9 cellular contexts compared by ENCODE assay signal in genomic region chr7:76054129-76055120, GRCh38. TPM values are rescaled to one million over a fixed set of nuclear protein-coding genes. Genes with fewer than 3 reads are reported as not detected.
DNase-seq lines count a peak whose midpoint lies in the region; ATAC-seq, FAIRE-seq and TF ChIP-seq lines count a peak whose summit lies in the region.
"Had no signal": no experiment of that assay in that cellular context is flagged by ENCODE, and none has a peak within 500 bp of the region (broad histone marks: within the 10 kb centered on the region; RNA-seq: fewer than 3 reads in every experiment).

No MANE protein-coding gene starts in this region.

- H3K4me2 ChIP-seq in HepG2 (ENCODE audit: low read depth, low read length) = no peak overlapping the region

- peaks cover 54% of the 10 kb centered on the region for H3K79me2 ChIP-seq in HepG2 (ENCODE audit: insufficient read depth, low read length)

- peak; percentile 39 for DNase-seq in COLO668 (lab: John Stamatoyannopoulos, UW; ENCODE audit: unreplicated experiment)
- DNase-seq in NB4 (ENCODE audit: low read depth) = peak; percentile 96
- DNase-seq in brain microvascular endothelial cell = peak; percentile 32
- no peak for DNase-seq in HepG2 (ENCODE audit: low spot score)
- no peak for DNase-seq in NCI-H82 treated with DMSO at 0.1 percent for 48 hours (lab: John Stamatoyannopoulos, UW; ENCODE audit: unreplicated experiment)
- no peak for DNase-seq in CD8-positive, alpha-beta T cell
- no peak for DNase-seq in SHP77 (lab: John Stamatoyannopoulos, UW)

- no peak overlapping the region for H3K9ac ChIP-seq in HepG2 (ENCODE audit: insufficient read depth, low read depth, low read length)

- CTCF ChIA-PET in HepG2 (lab: Yijun Ruan, JAX; ENCODE audit: low intra/inter-chr PET ratio, low total read pairs) = no interaction called here
- CTCF ChIA-PET in CD8-positive, alpha-beta T cell (lab: Charles Lee) = no interaction called here

- intact Hi-C loops in HepG2 (cut with micrococcal nuclease; ENCODE audit: unreplicated experiment) = no loop called here
- intact Hi-C loops in CD8-positive, alpha-beta T cell (cut with DNase I, micrococcal nuclease) = no loop called here

- no peak overlapping the region for H3K4me3 Mint-ChIP-seq in CD8-positive, alpha-beta T cell

- H3K36me3 ChIP-seq in brain microvascular endothelial cell (replicated peaks) = peaks cover 36% of the 10 kb centered on the region
- H3K36me3 ChIP-seq in HepG2 (replicated peaks in 1 of 2; ENCODE audit: control insufficient read depth in 1 of 2, insufficient read depth in 2 of 2, low read length in 2 of 2) = peaks cover 21 to 83% of the 10 kb centered on the region in 2 experiments
- peaks cover 26% of the 10 kb centered on the region for H3K36me3 ChIP-seq in CD8-positive, alpha-beta T cell (ENCODE audit: insufficient read depth, low read length)

- H3K27me3 ChIP-seq in brain microvascular endothelial cell (replicated peaks) (no peaks in the 10 kb centered on the region), HepG2 (ENCODE audit: control insufficient read depth in 1 of 2, insufficient read depth in 2 of 2, low read length in 2 of 2) (no peaks in the 10 kb centered on the region)
- no peaks in the 10 kb centered on the region for H3K27me3 ChIP-seq in CD8-positive, alpha-beta T cell (ENCODE audit: insufficient read depth, low read length)

- H3K27ac ChIP-seq in brain microvascular endothelial cell (no peak overlapping the region), HepG2 (ENCODE audit: extremely low read length, insufficient read depth, low read length) (no peak overlapping the region)
- no peak overlapping the region for H3K27ac ChIP-seq in CD8-positive, alpha-beta T cell (ENCODE audit: low read depth, low read length)

- ATAC-seq in HepG2 = peak; percentile 24; the same call in 2 of the 3 replicates
- no peak for ATAC-seq in CD8-positive, alpha-beta T cell
- no peak for ATAC-seq in HG03439 (IDR thresholded peaks at IDR 0.05; ENCODE audit: unreplicated experiment)

- 94% methylated on average over 14 of the region's 18 CpGs for WGBS in HepG2 (ENCODE audit: low lambda C conversion rate)

- no peaks in the 10 kb centered on the region for H4K20me1 ChIP-seq in HepG2 (ENCODE audit: insufficient read depth, low read length)

- no peaks in the 10 kb centered on the region for H3K27me3 Mint-ChIP-seq in CD8-positive, alpha-beta T cell (ENCODE audit: low read depth)

- POLR2A ChIA-PET in HepG2 (lab: Yijun Ruan, JAX) = interaction anchor here (0.6 to 1.3 kb wide), 3 partner anchors 13 to 112 kb away, joined by 3 read pairs; no protein-coding TSS in a partner anchor
- POLR2A ChIA-PET in CD8-positive, alpha-beta T cell (lab: Charles Lee) = no interaction called here

- no peak for TF ChIP-seq RAD21 in HepG2 (CRISPR knock-in tag; IDR thresholded peaks at IDR 0.05)

- H3K9me3 ChIP-seq in HepG2 (ENCODE audit: low read length) = no peaks in the 10 kb centered on the region
- no peaks in the 10 kb centered on the region for H3K9me3 ChIP-seq in CD8-positive, alpha-beta T cell (ENCODE audit: low read length)

- H3K27ac Mint-ChIP-seq in CD8-positive, alpha-beta T cell = no peak overlapping the region

- peaks cover 70% of the 10 kb centered on the region for H3K36me3 Mint-ChIP-seq in CD8-positive, alpha-beta T cell

- no peak overlapping the region for H2AFZ ChIP-seq in HepG2 (ENCODE audit: low read length)

- in situ Hi-C loops in brain microvascular endothelial cell (cut with HindIII; ENCODE audit: low pct_ligation_motif_present, low sequenced_read_pairs) = no loop called here
- in situ Hi-C loops in HepG2 (cut with HindIII; ENCODE audit: extremely low pct_ligation_motif_present, low pct_unique_long_range_greater_than_20kb) = no loop called here

- no peak for FAIRE-seq in HepG2 (lab: Jason Lieb, UNC)

- no peak for TF ChIP-seq POLR2A in NB4 (IDR thresholded peaks at IDR 0.05; ENCODE audit: extremely low read depth, insufficient read length)
- no peak for TF ChIP-seq POLR2A in HepG2 (IDR thresholded peaks at IDR 0.05; ENCODE audit: insufficient read depth in 1 of 2, low read depth in 2 of 2, low read length in 2 of 2)

- H3K4me1 Mint-ChIP-seq in CD8-positive, alpha-beta T cell (ENCODE audit: low read depth) = peaks cover 24% of the 10 kb centered on the region

- no peak for TF ChIP-seq CTCF in NB4 (IDR thresholded peaks at IDR 0.05; ENCODE audit: low read depth, low read length)
- no peak for TF ChIP-seq CTCF in brain microvascular endothelial cell (IDR thresholded peaks at IDR 0.05; ENCODE audit: low read depth, low read length, missing control alignments)
- TF ChIP-seq CTCF in HepG2 (CRISPR knock-in tag; IDR thresholded peaks at IDR 0.05) = no peak
- no peak for TF ChIP-seq CTCF in CD8-positive, alpha-beta T cell (IDR thresholded peaks at IDR 0.05)

- BruUV-seq in HepG2 (replicated peaks; lab: Mats Ljungman, UMichigan) = no TSS peak

- no peaks in the 10 kb centered on the region for H3K9me3 Mint-ChIP-seq in CD8-positive, alpha-beta T cell

- no peak overlapping the region for H3K4me3 ChIP-seq in NB4 (ENCODE audit: low read depth, low read length)
- no peak overlapping the region for H3K4me3 ChIP-seq in brain microvascular endothelial cell (ENCODE audit: low read depth, low read length)
- H3K4me3 ChIP-seq in HepG2 (replicated peaks in 1 of 3; ENCODE audit: insufficient read depth in 1 of 3, low read depth in 2 of 3, low read length in 3 of 3) = no peak overlapping the region
- no peak overlapping the region for H3K4me3 ChIP-seq in CD8-positive, alpha-beta T cell (ENCODE audit: low read depth, low read length)
- H3K4me3 ChIP-seq: lung had no signal

- TF ChIP-seq EP300 in HepG2 (IDR thresholded peaks at IDR 0.05; ENCODE audit: low read depth in 2 of 2, low read length in 2 of 2) (no peak), HepG2 (CRISPR knock-in tag; IDR thresholded peaks at IDR 0.05; ENCODE audit: borderline replicate concordance) (no peak)

- peaks cover 76% of the 10 kb centered on the region for H3K4me1 ChIP-seq in HepG2 (ENCODE audit: insufficient read depth, low read length)
- peaks cover 6% of the 10 kb centered on the region for H3K4me1 ChIP-seq in CD8-positive, alpha-beta T cell (ENCODE audit: insufficient read depth, low read length)

TF ChIP-seq in HepG2, 621 proteins besides CTCF, POLR2A, EP300 and RAD21 (continues in another document):
- TF ChIP-seq FOSL2 (CRISPR knock-in tag; IDR thresholded peaks at IDR 0.05) (peak; percentile 75), ZFX (CRISPR knock-in tag; IDR thresholded peaks at IDR 0.05; ENCODE audit: low read depth) (no peak), CEBPG (CRISPR knock-in tag; IDR thresholded peaks at IDR 0.05) (peak; percentile 53), NFKBIZ (CRISPR knock-in tag; IDR thresholded peaks at IDR 0.05) (no peak), SIN3A (IDR thresholded peaks at IDR 0.05; ENCODE audit: borderline replicate concordance, low read depth, low read length) (no peak)

RNA-seq across cellular contexts. Expression of gene MDH2, which starts 6.5 kb away (rescaled TPM):
- 90.3 and 107 TPM in 2 replicates for total RNA-seq in HepG2 (2016; rRNA removed; fragmentation: Illumina TruSeq; extraction: Trizol)
- 35.9 and 38.8 TPM in 2 replicates for total RNA-seq in HepG2 (2016; cell fraction: cytosol; rRNA removed; fragmentation: Illumina TruSeq; extraction: Trizol; ENCODE audit: low read depth)
- total RNA-seq in HepG2 (2016; cell fraction: insoluble cytoplasmic fraction; rRNA removed; fragmentation: Illumina TruSeq; extraction: Trizol) = 93.0 and 94.6 TPM in 2 replicates
- 44.2 and 48.6 TPM in 2 replicates for total RNA-seq in HepG2 (2016; cell fraction: membrane; rRNA removed; fragmentation: Illumina TruSeq; extraction: Trizol)
- 45.4 and 53.0 TPM in 2 replicates for total RNA-seq in HepG2 (2016; cell fraction: nucleus; rRNA removed; fragmentation: Illumina TruSeq; extraction: Trizol)
- 81.4 and 90.1 TPM in 2 replicates for polyA plus RNA-seq in HepG2 (2011; rRNA removed)
- polyA plus RNA-seq in HepG2 (2011; cell fraction: cytosol; rRNA removed) = 48.1 and 61.9 TPM in 2 replicates
- polyA plus RNA-seq in HepG2 (2011; cell fraction: nucleus; rRNA removed) = 51.2 and 52.4 TPM in 2 replicates
- polyA plus RNA-seq in HepG2 (2012) = 126 and 145 TPM in 2 replicates
- polyA plus RNA-seq in HepG2 (2016; cell fraction: cytosol; fragmentation: Illumina TruSeq; extraction: Trizol; ENCODE audit: low read depth) = 80.9 and 96.5 TPM in 2 replicates
- 203 and 256 TPM in 2 replicates for polyA plus RNA-seq in HepG2 (2016; cell fraction: insoluble cytoplasmic fraction; fragmentation: Illumina TruSeq; extraction: Trizol; ENCODE audit: low read depth)
- polyA plus RNA-seq in HepG2 (2016; cell fraction: membrane; fragmentation: Illumina TruSeq; extraction: Trizol; ENCODE audit: low read depth) = 77.6 and 81.5 TPM in 2 replicates
- polyA plus RNA-seq in HepG2 (2016; cell fraction: nucleus; fragmentation: Illumina TruSeq; extraction: Trizol; ENCODE audit: insufficient read depth, low read depth) = 113 and 123 TPM in 2 replicates
- 189 and 195 TPM in 2 replicates for polyA minus RNA-seq in HepG2 (2011; rRNA and poly(A)+ RNA removed; ENCODE audit: low replicate concordance)
- polyA minus RNA-seq in HepG2 (2011; cell fraction: cytosol; rRNA and poly(A)+ RNA removed) = 86.4 and 103 TPM in 2 replicates
- 29.9 and 37.8 TPM in 2 replicates for polyA minus RNA-seq in HepG2 (2011; cell fraction: nucleus; rRNA and poly(A)+ RNA removed)
- 10 to 100 TPM; 73.0 to 74.7 TPM for total RNA-seq in CD8-positive, alpha-beta T cell

RNA-seq across cellular contexts. Expression of gene STYXL1, which starts 6.6 kb away (rescaled TPM):
- total RNA-seq in HepG2 (2016; rRNA removed; fragmentation: Illumina TruSeq; extraction: Trizol) = 23.9 and 28.0 TPM in 2 replicates
- total RNA-seq in HepG2 (2016; cell fraction: cytosol; rRNA removed; fragmentation: Illumina TruSeq; extraction: Trizol; ENCODE audit: low read depth) = 13.7 and 16.8 TPM in 2 replicates
- total RNA-seq in HepG2 (2016; cell fraction: insoluble cytoplasmic fraction; rRNA removed; fragmentation: Illumina TruSeq; extraction: Trizol) = 21.2 and 33.5 TPM in 2 replicates
- 15.6 and 15.7 TPM in 2 replicates for total RNA-seq in HepG2 (2016; cell fraction: membrane; rRNA removed; fragmentation: Illumina TruSeq; extraction: Trizol)
- total RNA-seq in HepG2 (2016; cell fraction: nucleus; rRNA removed; fragmentation: Illumina TruSeq; extraction: Trizol) = 13.0 and 16.7 TPM in 2 replicates
- 36.0 and 38.3 TPM in 2 replicates for polyA plus RNA-seq in HepG2 (2011; rRNA removed)
- polyA plus RNA-seq in HepG2 (2011; cell fraction: cytosol; rRNA removed) = 47.3 and 50.3 TPM in 2 replicates
- polyA plus RNA-seq in HepG2 (2011; cell fraction: nucleus; rRNA removed) = 19.1 and 23.0 TPM in 2 replicates
- polyA plus RNA-seq in HepG2 (2012) = 20.3 and 22.3 TPM in 2 replicates
- polyA plus RNA-seq in HepG2 (2016; cell fraction: cytosol; fragmentation: Illumina TruSeq; extraction: Trizol; ENCODE audit: low read depth) = 17.6 and 20.9 TPM in 2 replicates
- polyA plus RNA-seq in HepG2 (2016; cell fraction: insoluble cytoplasmic fraction; fragmentation: Illumina TruSeq; extraction: Trizol; ENCODE audit: low read depth) = 42.1 and 47.6 TPM in 2 replicates
- 19.0 and 20.3 TPM in 2 replicates for polyA plus RNA-seq in HepG2 (2016; cell fraction: membrane; fragmentation: Illumina TruSeq; extraction: Trizol; ENCODE audit: low read depth)
- polyA plus RNA-seq in HepG2 (2016; cell fraction: nucleus; fragmentation: Illumina TruSeq; extraction: Trizol; ENCODE audit: insufficient read depth, low read depth) = 26.3 and 27.9 TPM in 2 replicates
- polyA minus RNA-seq in HepG2 (2011; rRNA and poly(A)+ RNA removed; ENCODE audit: low replicate concordance) = 18.8 and 29.8 TPM in 2 replicates
- 7.5 and 9.2 TPM in 2 replicates for polyA minus RNA-seq in HepG2 (2011; cell fraction: cytosol; rRNA and poly(A)+ RNA removed)
- 8.9 and 10.7 TPM in 2 replicates for polyA minus RNA-seq in HepG2 (2011; cell fraction: nucleus; rRNA and poly(A)+ RNA removed)
- 1 to 10 TPM; 4.2 to 6.4 TPM for total RNA-seq in CD8-positive, alpha-beta T cell

Comparison
In these comparisons a context has a peak if more than half of its experiments do, and no peak if none do; other contexts are left out.
1. DNase-seq: peak in COLO668 (single experiment), NB4 (single experiment) and brain microvascular endothelial cell (single experiment); none in HepG2 (single experiment), NCI-H82 treated with DMSO at 0.1 percent for 48 hours (single experiment), CD8-positive, alpha-beta T cell (0 of 7) and SHP77 (0 of 2).